In the genomic region with DNA sequence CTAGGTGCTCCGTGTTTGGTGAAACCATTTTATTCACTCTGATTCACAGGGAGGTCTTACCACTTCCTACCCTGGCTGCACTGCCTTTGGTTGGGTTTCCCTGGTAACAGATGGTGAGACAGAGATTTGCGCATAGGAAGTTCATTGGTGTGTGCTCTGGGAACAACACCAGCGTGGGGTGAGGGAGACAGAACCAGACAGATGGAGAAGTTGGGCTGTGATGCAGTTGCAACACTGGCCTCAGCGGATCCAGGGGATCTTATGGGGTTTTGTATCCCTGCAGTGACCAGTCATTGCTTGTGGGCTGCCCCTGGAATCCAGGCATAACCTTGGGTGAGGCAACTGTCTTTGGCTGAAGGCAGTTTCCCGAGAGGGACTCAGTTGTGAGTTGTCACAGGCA, we compare ENCODE assay signal across 16 cellular contexts. TPM values are rescaled to one million over a fixed set of nuclear protein-coding genes. Genes with fewer than 3 reads are reported as not detected.
DNase-seq lines count a peak whose midpoint lies in the region; ATAC-seq and TF ChIP-seq lines count a peak whose summit lies in the region.
"Had no signal": no experiment of that assay in that cellular context is flagged by ENCODE, and none has a peak within 500 bp of the region (broad histone marks: within the 10 kb centered on the region; RNA-seq: fewer than 3 reads in every experiment).

No MANE protein-coding gene starts in this region.

- WGBS in esophagus squamous epithelium, 2 donors = 31 to 38% methylated on average over 2 to 3 of the region's 5 CpGs

- TF ChIP-seq POLR2A in esophagus squamous epithelium (IDR thresholded peaks at IDR 0.05) = no peak
- TF ChIP-seq POLR2A in uterus (IDR thresholded peaks at IDR 0.05) = no peak

- no peaks in the 10 kb centered on the region for H3K9me3 ChIP-seq in esophagus squamous epithelium
- no peaks in the 10 kb centered on the region for H3K9me3 ChIP-seq in naive thymus-derived CD4-positive, alpha-beta T cell (ENCODE audit: control insufficient read depth in 2 of 3, low read length in 3 of 3)
- no peaks in the 10 kb centered on the region for H3K9me3 ChIP-seq in uterus
- H3K9me3 ChIP-seq: Peyer's patch had no signal

- CTCF ChIA-PET in naive thymus-derived CD4-positive, alpha-beta T cell (lab: Charles Lee) = interaction anchor here (1.6 kb wide), 1 partner anchor 82 kb away, joined by 3 read pairs; no protein-coding TSS in a partner anchor

- H3K27ac Mint-ChIP-seq in activated naive CD8-positive, alpha-beta T cell treated with anti-CD3 and anti-CD28 coated beads, Interleukin-2, amount 10 ng/mL, durations not matched to agents 7 days and 5 days = no peak overlapping the region
- H3K27ac Mint-ChIP-seq in activated naive CD8-positive, alpha-beta T cell treated with anti-CD3 and anti-CD28 coated beads for 36 hours = no peak overlapping the region
- no peak overlapping the region for H3K27ac Mint-ChIP-seq in naive thymus-derived CD4-positive, alpha-beta T cell

- no peak for TF ChIP-seq CTCF in esophagus squamous epithelium (IDR thresholded peaks at IDR 0.05)
- no peak for TF ChIP-seq CTCF in uterus (IDR thresholded peaks at IDR 0.05)

- peaks cover 11% of the 10 kb centered on the region for H3K4me1 Mint-ChIP-seq in activated naive CD8-positive, alpha-beta T cell treated with anti-CD3 and anti-CD28 coated beads, Interleukin-2, amount 10 ng/mL, durations not matched to agents 7 days and 5 days
- peaks cover 2% of the 10 kb centered on the region for H3K4me1 Mint-ChIP-seq in activated naive CD8-positive, alpha-beta T cell treated with anti-CD3 and anti-CD28 coated beads for 36 hours
- peaks cover 0 to 15% (median 8%) of the 10 kb centered on the region in 7 donors for H3K4me1 Mint-ChIP-seq in naive thymus-derived CD4-positive, alpha-beta T cell

- intact Hi-C loops in esophagus squamous epithelium (cut with DNase I) = no loop called here
- intact Hi-C loops in naive thymus-derived CD4-positive, alpha-beta T cell (cut with micrococcal nuclease) = no loop called here
- intact Hi-C loops in uterus (cut with DNase I; ENCODE audit: low total_unique reads) = no loop called here

- H3K27ac ChIP-seq in esophagus squamous epithelium (peak overlapping the region; percentile 30 to 83 (median 56)), uterus (peak overlapping the region; percentile 67 to 73)
- H3K27ac ChIP-seq in naive thymus-derived CD4-positive, alpha-beta T cell (ENCODE audit: low read depth, low read length) = no peak overlapping the region

- H3K36me3 ChIP-seq in esophagus squamous epithelium (no peaks in the 10 kb centered on the region), uterus (no peaks in the 10 kb centered on the region)
- no peaks in the 10 kb centered on the region for H3K36me3 ChIP-seq in naive thymus-derived CD4-positive, alpha-beta T cell (ENCODE audit: control insufficient read depth in 2 of 3, insufficient read depth in 3 of 3, low read length in 3 of 3)
- H3K36me3 ChIP-seq: Peyer's patch had no signal

- ATAC-seq in activated naive CD8-positive, alpha-beta T cell treated with anti-CD3 and anti-CD28 coated beads, Interleukin-2, amount 10 ng/mL, durations not matched to agents 7 days and 5 days (ENCODE audit: low read depth) = peak; percentile 70
- peak; percentile 24 for ATAC-seq in naive thymus-derived CD4-positive, alpha-beta T cell
- ATAC-seq in SK-N-SH treated with all-trans-retinoic acid at 6 μM for 48 hours (no peak), GM21360 (IDR thresholded peaks at IDR 0.05; ENCODE audit: unreplicated experiment) (no peak)
- ATAC-seq: GM12878 had no signal

- no peak for DNase-seq in activated naive CD8-positive, alpha-beta T cell treated with anti-CD3 and anti-CD28 coated beads, Interleukin-2, amount 10 ng/mL, durations not matched to agents 7 days and 5 days
- DNase-seq in activated naive CD8-positive, alpha-beta T cell treated with anti-CD3 and anti-CD28 coated beads for 36 hours = no peak
- DNase-seq in esophagus squamous epithelium (lab: John Stamatoyannopoulos, UW) = no peak
- peak in 1 of 9 donors; percentile 5 for DNase-seq in naive thymus-derived CD4-positive, alpha-beta T cell
- peak in 1 of 2 donors; percentile 47 for DNase-seq in uterus
- DNase-seq in stimulated activated naive CD4-positive, alpha-beta T cell treated with Interleukin-2 at 50 U/mL for 16 hours (lab: John Stamatoyannopoulos, UW) = no peak
- DNase-seq: activated CD4-positive, alpha-beta T cell treated with anti-CD3 and anti-CD28 coated beads, Interleukin-2, amount 50 U/mL, for 4 hours; NCI-H1092 treated with DMSO at 0.1 percent for 48 hours; NCI-H446 treated with DMSO at 0.1 percent for 48 hours; Peyer's patch; small intestine had no signal

- H3K4me3 ChIP-seq in esophagus squamous epithelium (peak overlapping the region in 3 of 4 donors; percentile 32 to 60 (median 36)), uterus (peak overlapping the region in 1 of 2 donors; percentile 44)
- no peak overlapping the region for H3K4me3 ChIP-seq in naive thymus-derived CD4-positive, alpha-beta T cell (ENCODE audit: low read length)
- H3K4me3 ChIP-seq: GM12878 had no signal

- H3K36me3 Mint-ChIP-seq in activated naive CD8-positive, alpha-beta T cell treated with anti-CD3 and anti-CD28 coated beads, Interleukin-2, amount 10 ng/mL, durations not matched to agents 7 days and 5 days = no peaks in the 10 kb centered on the region
- H3K36me3 Mint-ChIP-seq in activated naive CD8-positive, alpha-beta T cell treated with anti-CD3 and anti-CD28 coated beads for 36 hours = no peaks in the 10 kb centered on the region
- H3K36me3 Mint-ChIP-seq in naive thymus-derived CD4-positive, alpha-beta T cell = no peaks in the 10 kb centered on the region

- peaks cover 43% of the 10 kb centered on the region for H3K27me3 Mint-ChIP-seq in activated naive CD8-positive, alpha-beta T cell treated with anti-CD3 and anti-CD28 coated beads, Interleukin-2, amount 10 ng/mL, durations not matched to agents 7 days and 5 days
- H3K27me3 Mint-ChIP-seq in activated naive CD8-positive, alpha-beta T cell treated with anti-CD3 and anti-CD28 coated beads for 36 hours = peaks cover 33% of the 10 kb centered on the region
- peaks cover 38 to 58% (median 41%) of the 10 kb centered on the region in 5 donors for H3K27me3 Mint-ChIP-seq in naive thymus-derived CD4-positive, alpha-beta T cell

- no peaks in the 10 kb centered on the region for H3K9me3 Mint-ChIP-seq in activated naive CD8-positive, alpha-beta T cell treated with anti-CD3 and anti-CD28 coated beads, Interleukin-2, amount 10 ng/mL, durations not matched to agents 7 days and 5 days
- no peaks in the 10 kb centered on the region for H3K9me3 Mint-ChIP-seq in activated naive CD8-positive, alpha-beta T cell treated with anti-CD3 and anti-CD28 coated beads for 36 hours
- no peaks in the 10 kb centered on the region for H3K9me3 Mint-ChIP-seq in naive thymus-derived CD4-positive, alpha-beta T cell

- H3K27me3 ChIP-seq in esophagus squamous epithelium (peaks cover 0 to 43% (median 0%) of the 10 kb centered on the region in 4 donors), uterus (no peaks in the 10 kb centered on the region)
- H3K27me3 ChIP-seq in naive thymus-derived CD4-positive, alpha-beta T cell (ENCODE audit: control insufficient read depth in 2 of 2, insufficient read depth in 2 of 2, low read length in 2 of 2) = no peaks in the 10 kb centered on the region
- H3K27me3 ChIP-seq: Peyer's patch had no signal

- peaks cover 0 to 8% (median 0%) of the 10 kb centered on the region in 3 donors for H3K4me1 ChIP-seq in esophagus squamous epithelium
- H3K4me1 ChIP-seq in naive thymus-derived CD4-positive, alpha-beta T cell (ENCODE audit: control insufficient read depth in 2 of 2, insufficient read depth in 2 of 2, low read length in 2 of 2) = no peaks in the 10 kb centered on the region
- no peaks in the 10 kb centered on the region for H3K4me1 ChIP-seq in uterus
- H3K4me1 ChIP-seq: Peyer's patch had no signal

- POLR2A ChIA-PET in activated naive CD8-positive, alpha-beta T cell treated with anti-CD3 and anti-CD28 coated beads, Interleukin-2, amount 10 ng/mL, durations not matched to agents 7 days and 5 days (lab: Charles Lee) = no interaction called here
- POLR2A ChIA-PET in naive thymus-derived CD4-positive, alpha-beta T cell (lab: Charles Lee) = no interaction called here

- no peak overlapping the region for H3K4me3 Mint-ChIP-seq in activated naive CD8-positive, alpha-beta T cell treated with anti-CD3 and anti-CD28 coated beads, Interleukin-2, amount 10 ng/mL, durations not matched to agents 7 days and 5 days
- H3K4me3 Mint-ChIP-seq in activated naive CD8-positive, alpha-beta T cell treated with anti-CD3 and anti-CD28 coated beads for 36 hours = no peak overlapping the region
- peak overlapping the region in 1 of 10 donors; percentile 3 for H3K4me3 Mint-ChIP-seq in naive thymus-derived CD4-positive, alpha-beta T cell

RNA-seq across cellular contexts. Expression of a gene that starts 12.5 kb away (rescaled TPM):
- 100 to 1,000 TPM; 281 to 284 TPM for total RNA-seq in activated naive CD8-positive, alpha-beta T cell treated with anti-CD3 and anti-CD28 coated beads, Interleukin-2, amount 10 ng/mL, durations not matched to agents 7 days and 5 days
- 100 to 1,000 TPM; 106 to 110 TPM for total RNA-seq in activated naive CD8-positive, alpha-beta T cell treated with anti-CD3 and anti-CD28 coated beads for 36 hours
- 10 to 100 TPM in 1 of 4 donors, 1 to 10 TPM in 3; 2.3 to 20.0 (median 4.6) TPM for total RNA-seq in esophagus squamous epithelium
- 100 to 1,000 TPM; 125 to 431 (median 285) TPM for total RNA-seq in naive thymus-derived CD4-positive, alpha-beta T cell
- 100 to 1,000 TPM; 319 to 547 TPM for polyA plus RNA-seq in naive thymus-derived CD4-positive, alpha-beta T cell
- 10 to 100 TPM; 16.6 to 69.2 (median 23.1) TPM for total RNA-seq in uterus
- polyA plus RNA-seq: keratinocyte, neural cell had no signal

RNA-seq across cellular contexts. Expression of a gene that starts 50.1 kb away (rescaled TPM):
- not detected for total RNA-seq in activated naive CD8-positive, alpha-beta T cell treated with anti-CD3 and anti-CD28 coated beads, Interleukin-2, amount 10 ng/mL, durations not matched to agents 7 days and 5 days
- not detected for total RNA-seq in activated naive CD8-positive, alpha-beta T cell treated with anti-CD3 and anti-CD28 coated beads for 36 hours
- under 1 TPM in 2 of 4 donors, not detected in 2; 0.38 to 0.88 TPM for total RNA-seq in esophagus squamous epithelium
- total RNA-seq in naive thymus-derived CD4-positive, alpha-beta T cell = not detected
- polyA plus RNA-seq in naive thymus-derived CD4-positive, alpha-beta T cell = not detected
- total RNA-seq in uterus = 1 to 10 TPM in 2 of 4 donors, not detected in 2; 2.8 to 3.3 TPM
- polyA plus RNA-seq: GM12878, keratinocyte, neural cell had no signal

Comparison
In these comparisons a context has a peak if more than half of its experiments do, and no peak if none do; other contexts are left out.
1. ATAC-seq: peak in activated naive CD8-positive, alpha-beta T cell treated with anti-CD3 and anti-CD28 coated beads, Interleukin-2, amount 10 ng/mL, durations not matched to agents 7 days and 5 days (single experiment) and naive thymus-derived CD4-positive, alpha-beta T cell (single experiment); none in SK-N-SH treated with all-trans-retinoic acid at 6 μM for 48 hours (single experiment) and GM21360 (single experiment).